In genomic region chr12:119762619-119763018, GRCh38 we compare ENCODE assay signal across 4 cellular contexts.
TF ChIP-seq lines count a peak whose summit lies in the region.

No MANE protein-coding gene starts in this region.

TF ChIP-seq in HepG2, 621 proteins besides CTCF, POLR2A, EP300 and RAD21:
- TF ChIP-seq MIXL1 (CRISPR knock-in tag; IDR thresholded peaks at IDR 0.05) = no peak
- 0 out of 2 replicates have a peak, but pooled peaks have one; percentile 22 for TF ChIP-seq ZNF121 (CRISPR knock-in tag; IDR thresholded peaks at IDR 0.05)
- no peak for TF ChIP-seq ZNF460 (CRISPR knock-in tag; IDR thresholded peaks at IDR 0.05; ENCODE audit: borderline replicate concordance)

TF ChIP-seq in HEK293, 187 proteins besides CTCF, POLR2A, EP300 and RAD21:
- TF ChIP-seq ZNF121 (tag by site-specific recombination; IDR thresholded peaks at IDR 0.05) (peak; percentile 76), GLI2 (tag by site-specific recombination; IDR thresholded peaks at IDR 0.05; ENCODE audit: borderline replicate concordance, low read depth) (no peak)

TF ChIP-seq in WTC11, 78 proteins besides CTCF, POLR2A, EP300 and RAD21:
- no peak for TF ChIP-seq ZNF512 (CRISPR knock-in tag; IDR thresholded peaks at IDR 0.05; ENCODE audit: borderline replicate concordance)
- TF ChIP-seq ZNF121 (CRISPR knock-in tag; IDR thresholded peaks at IDR 0.05) = 0 out of 2 replicates have a peak, but pooled peaks have one; percentile 77

TF ChIP-seq in K562, 482 proteins besides CTCF, POLR2A, EP300 and RAD21:
- TF ChIP-seq U2AF2 (optimal IDR thresholded peaks at IDR 0.05; ENCODE audit: low read depth, low read length) = no peak
- peak; percentile 61; the same call in 1 of the 2 replicates for TF ChIP-seq ZNF121 (CRISPR knock-in tag; conservative IDR thresholded peaks at IDR 0.05)
- TF ChIP-seq NCOA4 (IDR thresholded peaks at IDR 0.05; ENCODE audit: partially characterized antibody) = no peak
